ENCODE assay signal across 25 cellular contexts in the genomic region with DNA sequence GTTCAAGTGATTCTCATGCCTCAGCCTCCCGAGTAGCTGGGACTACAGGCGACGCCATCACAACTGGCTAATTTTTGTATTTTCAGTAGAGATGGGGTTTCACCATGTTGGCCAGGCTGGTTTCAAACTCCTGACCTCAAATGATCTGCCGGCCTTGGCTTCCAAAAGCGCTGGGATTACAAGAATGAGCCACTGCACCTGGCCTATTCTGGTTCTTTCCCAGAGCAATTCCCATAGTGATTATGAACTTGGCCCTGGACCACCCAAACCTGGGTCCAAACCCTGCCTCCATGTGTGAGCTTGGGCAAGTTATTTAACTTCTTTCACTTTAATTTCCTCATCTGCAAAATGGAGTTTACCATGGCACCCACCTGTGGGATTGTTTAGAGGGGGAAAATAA.
"Had no signal": no experiment of that assay in that cellular context is flagged by ENCODE, and none has a peak within 500 bp of the region (broad histone marks: within the 10 kb centered on the region; RNA-seq: fewer than 3 reads in every experiment).

No MANE protein-coding gene starts in this region.

- DNase-seq: nephron progenitor cell; nucleus accumbens; retina; right lobe of liver; sigmoid colon; small intestine; stimulated activated CD4-positive, alpha-beta T cell treated with anti-CD3 and anti-CD28 coated beads, Interleukin-15, amount 100 ng/mL, for 24 hours; stimulated activated CD4-positive, alpha-beta T cell treated with anti-CD3 and anti-CD28 coated beads, Interleukin-2, amount 100 ng/mL, for 24 hours; stimulated activated CD4-positive, alpha-beta T cell treated with anti-CD3 and anti-CD28 coated beads, Interleukin-2, amount 100 ng/mL, for 48 hours; stimulated activated CD4-positive, alpha-beta T cell treated with anti-CD3 and anti-CD28 coated beads, Interleukin-4, amount 100 ng/mL, for 24 hours; stimulated activated naive B cell treated with anti-CD40 and anti-IgM and Interleukin-4, amounts not matched to agents 10 μg/mL and 1 μg/mL and 100 μg/mL, for 72 hours; stimulated activated naive CD4-positive, alpha-beta T cell treated with Interleukin-2 at 50 U/mL for 16 hours; stomach; thyroid gland; trophoblast cell; upper lobe of left lung had no signal

- H3K9me3 ChIP-seq: neutrophil, pancreas, prostate gland, right atrium auricular region, right lobe of liver, sigmoid colon, stomach, thoracic aorta, thyroid gland, upper lobe of left lung, vagina had no signal

- H3K4me3 ChIP-seq: pancreas, prostate gland, right atrium auricular region, right lobe of liver, sigmoid colon, stomach, thoracic aorta, thyroid gland, tibial nerve, upper lobe of left lung, vagina had no signal

- H3K27me3 ChIP-seq: neutrophil, pancreas, right atrium auricular region, right lobe of liver, sigmoid colon, stomach, thyroid gland, tibial nerve, upper lobe of left lung, vagina had no signal

- ATAC-seq: natural killer cell treated with Interleukin-12 subunit alpha and Interleukin-12 subunit beta and Interleukin-15 and Interleukin-18, amount 100 ng/mL, for 72 hours; right lobe of liver; stimulated activated effector memory CD8-positive, alpha-beta T cell treated with anti-CD3 and anti-CD28 coated beads, Interleukin-12 subunit alpha, Interleukin-12 subunit beta, amount 100 ng/mL, for 72 hours; stimulated activated naive B cell treated with anti-CD40 and anti-IgM and Interleukin-4, amounts not matched to agents 10 μg/mL and 1 μg/mL and 100 μg/mL, for 72 hours had no signal

- H3K36me3 ChIP-seq: neutrophil, pancreas, prostate gland, right atrium auricular region, right lobe of liver, sigmoid colon, stomach, thoracic aorta, thyroid gland, tibial nerve, upper lobe of left lung, vagina had no signal

- H3K27ac ChIP-seq: neutrophil, pancreas, prostate gland, right atrium auricular region, right lobe of liver, sigmoid colon, stomach, thoracic aorta, thyroid gland, tibial nerve, upper lobe of left lung, vagina had no signal

- H3K4me1 ChIP-seq: pancreas, prostate gland, right atrium auricular region, right lobe of liver, sigmoid colon, stomach, thyroid gland, tibial nerve, vagina had no signal
